ENCODE assay signal across 17 cellular contexts in the genomic region with DNA sequence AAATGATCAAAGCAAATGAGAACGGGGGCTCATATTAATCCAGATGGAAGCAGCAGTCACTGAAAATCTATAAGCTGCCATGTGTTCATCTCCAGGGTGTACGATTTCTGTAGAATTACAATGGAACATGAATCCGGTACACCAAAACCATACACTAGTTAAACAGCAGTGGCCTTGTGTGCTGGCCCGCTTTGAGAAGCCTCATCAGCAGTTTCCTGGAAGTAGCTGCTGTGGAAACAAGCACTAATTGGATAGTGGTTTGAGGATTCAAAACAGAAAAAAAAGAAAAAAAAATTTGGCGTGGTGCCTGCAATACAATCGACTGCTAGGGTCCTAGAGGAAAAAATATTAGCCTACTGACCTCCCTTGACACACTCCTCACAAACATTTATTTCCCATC.
"Had no signal": no experiment of that assay in that cellular context is flagged by ENCODE, and none has a peak within 500 bp of the region (broad histone marks: within the 10 kb centered on the region; RNA-seq: fewer than 3 reads in every experiment).

No MANE protein-coding gene starts in this region.

- H3K27ac ChIP-seq: HL-60, KMS-11 had no signal

- H3K4me3 ChIP-seq: K562 had no signal

- H3K9me3 ChIP-seq: SK-N-SH had no signal

- DNase-seq: Kasumi-1, MM.1S, NCI-H1092 treated with DMSO at 0.1 percent for 48 hours, NCI-H1436, NCI-H187 treated with DMSO at 0.1 percent for 48 hours, NCI-H2029 treated with DMSO at 0.1 percent for 48 hours, NCI-H2171 treated with DMSO at 0.1 percent for 48 hours, NCI-H345, NCI-H446 treated with DMSO at 0.1 percent for 48 hours, NCI-H510A treated with DMSO at 0.1 percent for 48 hours, NCI-H526, RPMI8226, SHP77, SK-N-SH had no signal

- ATAC-seq: K562 had no signal
